Comparison of ENCODE assay signal across 1 cellular context in the genomic region with DNA sequence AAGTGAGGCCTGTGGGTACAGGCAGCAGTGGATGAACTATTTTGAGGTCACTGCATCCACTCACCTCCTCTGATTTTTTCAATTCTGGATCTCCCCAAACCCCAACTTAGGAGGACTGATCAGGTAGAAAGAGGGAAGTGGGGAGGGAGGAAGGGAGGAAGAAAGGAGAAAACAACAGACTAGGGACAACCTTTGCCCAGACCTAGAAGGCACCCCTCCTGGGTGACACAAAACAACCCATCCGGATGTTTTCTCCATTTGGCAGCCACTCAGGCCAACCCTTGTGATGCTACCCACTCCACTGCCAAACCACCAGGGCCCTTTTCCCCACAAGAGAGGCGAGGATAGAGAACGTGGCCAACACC.
TF ChIP-seq lines count a peak whose summit lies in the region.

No MANE protein-coding gene starts in this region.

TF ChIP-seq in GM12878, 131 proteins besides CTCF, POLR2A, EP300 and RAD21:
- TF ChIP-seq E2F4 (IDR thresholded peaks at IDR 0.05; ENCODE audit: low read depth, low read length) (no peak), SPI1 (IDR thresholded peaks at IDR 0.05; ENCODE audit: borderline replicate concordance, insufficient read depth, low read depth, low read length) (peak; percentile 43; the same call in 1 of the 2 replicates)
